30 cellular contexts compared by ENCODE assay signal in genomic region chr14:105349992-105350391, GRCh38. TPM values are rescaled to one million over a fixed set of nuclear protein-coding genes. Genes with fewer than 3 reads are reported as not detected.
"Had no signal": no experiment of that assay in that cellular context is flagged by ENCODE, and none has a peak within 500 bp of the region (broad histone marks: within the 10 kb centered on the region; RNA-seq: fewer than 3 reads in every experiment).

No MANE protein-coding gene starts in this region.

- ATAC-seq: activated CD4-positive, alpha-beta T cell treated with anti-CD3 and anti-CD28 coated beads for 36 hours; activated CD4-positive, CD25-positive, alpha-beta regulatory T cell treated with anti-CD3 and anti-CD28 coated beads, Interleukin-2, amount 50 U/mL, for 24 hours; activated CD8-positive, alpha-beta memory T cell treated with anti-CD3 and anti-CD28 coated beads, Interleukin-2, amount 10 ng/mL, durations not matched to agents 7 days and 5 days; activated CD8-positive, alpha-beta T cell treated with anti-CD3 and anti-CD28 coated beads, Interleukin-2, amount 10 ng/mL, durations not matched to agents 7 days and 5 days; activated naive CD8-positive, alpha-beta T cell treated with anti-CD3 and anti-CD28 coated beads, Interleukin-2, amount 50 U/mL, for 24 hours; T-cell; T-helper 17 cell; WTC11 had no signal

- FAIRE-seq: bronchial epithelial cell had no signal

- H3K4me3 ChIP-seq: ascending aorta, cardiac muscle cell had no signal

- H3K9me3 ChIP-seq: ascending aorta had no signal

- H3K27ac ChIP-seq: ascending aorta, cardiac muscle cell, WERI-Rb-1 had no signal

- H3K36me3 ChIP-seq: cardiac muscle cell had no signal

- DNase-seq: activated CD4-positive, alpha-beta memory T cell treated with anti-CD3 and anti-CD28 coated beads, Interleukin-2, amount 10 ng/mL, durations not matched to agents 7 days and 5 days; activated CD4-positive, alpha-beta T cell treated with anti-CD3 and anti-CD28 coated beads for 1 hour; activated CD4-positive, alpha-beta T cell treated with anti-CD3 and anti-CD28 coated beads for 36 hours; activated CD4-positive, alpha-beta T cell treated with anti-CD3 and anti-CD28 coated beads for 48 hours; activated CD4-positive, alpha-beta T cell treated with anti-CD3 and anti-CD28 coated beads, Interleukin-2, amount 50 U/mL, for 48 hours; activated CD4-positive, CD25-positive, alpha-beta regulatory T cell; activated CD8-positive, alpha-beta memory T cell treated with anti-CD3 and anti-CD28 coated beads for 24 hours; activated CD8-positive, alpha-beta memory T cell treated with anti-CD3 and anti-CD28 coated beads, Interleukin-2, amount 10 ng/mL, durations not matched to agents 7 days and 5 days; activated CD8-positive, alpha-beta memory T cell treated with anti-CD3 and anti-CD28 coated beads, Interleukin-2, amount 50 U/mL, for 48 hours; activated CD8-positive, alpha-beta T cell treated with anti-CD3 and anti-CD28 coated beads, Interleukin-2, amount 10 ng/mL, durations not matched to agents 7 days and 5 days; activated effector memory CD4-positive, alpha-beta T cell treated with Interleukin-2 at 50 U/mL for 16 hours; activated gamma-delta T cell; activated naive CD4-positive, alpha-beta T cell treated with anti-CD3 and anti-CD28 coated beads, Interleukin-2, amount 10 ng/mL, durations not matched to agents 7 days and 5 days; activated naive CD4-positive, alpha-beta T cell treated with Interleukin-2 at 50 U/mL for 16 hours; activated naive CD8-positive, alpha-beta T cell treated with anti-CD3 and anti-CD28 coated beads, Interleukin-2, amount 10 ng/mL, durations not matched to agents 7 days and 5 days; activated naive CD8-positive, alpha-beta T cell treated with anti-CD3 and anti-CD28 coated beads, Interleukin-2, amount 50 U/mL, for 24 hours; activated T-cell treated with anti-CD3 and anti-CD28 coated beads, Interleukin-2, amount 50 U/mL, for 24 hours; activated T-cell treated with anti-CD3 and anti-CD28 coated beads, Interleukin-2, amount 50 U/mL, for 48 hours; amygdala; anterior cingulate cortex; caudate nucleus; cerebellar nuclear complex; T-cell; T-helper 17 cell; WERI-Rb-1 had no signal

- H3K27me3 ChIP-seq: ascending aorta, cardiac muscle cell had no signal

RNA-seq across cellular contexts. Expression of gene TEX22, which starts 48.3 kb away (rescaled TPM):
- total RNA-seq: ascending aorta had no signal
